In genomic region chr5:150398432-150399157, GRCh38 we compare ENCODE assay signal across 9 cellular contexts. TPM values are rescaled to one million over a fixed set of nuclear protein-coding genes. Genes with fewer than 3 reads are reported as not detected.
A peak's percentile ranks its signal among the peaks of the same experiment; 100 is the strongest.
DNase-seq lines count a peak whose midpoint lies in the region; ATAC-seq and TF ChIP-seq lines count a peak whose summit lies in the region.
"Had no signal": no experiment of that assay in that cellular context is flagged by ENCODE, and none has a peak within 500 bp of the region (broad histone marks: within the 10 kb centered on the region; RNA-seq: fewer than 3 reads in every experiment).

No MANE protein-coding gene starts in this region.

- DNase-seq in CD4-positive, CD25-positive, alpha-beta regulatory T cell = peak in 2 of 3 donors; percentile 26 to 47
- DNase-seq in activated naive CD8-positive, alpha-beta T cell treated with anti-CD3 and anti-CD28 coated beads, Interleukin-2, amount 50 U/mL, for 24 hours = no peak
- DNase-seq in retinal pigment epithelial cell (ENCODE audit: low read depth) (no peak), colonic mucosa (no peak), T-helper 9 cell (no peak)
- DNase-seq in stimulated activated CD8-positive, alpha-beta memory T cell treated with anti-CD3 and anti-CD28 coated beads, Interleukin-4, amount 100 ng/mL, for 48 hours = no peak

- intact Hi-C loops in colonic mucosa (cut with DNase I) = no loop called here

- no peak overlapping the region for H3K4me3 ChIP-seq in CD4-positive, CD25-positive, alpha-beta regulatory T cell (ENCODE audit: low read depth, low read length)
- no peak overlapping the region for H3K4me3 ChIP-seq in retinal pigment epithelial cell (ENCODE audit: low read length)
- no peak overlapping the region for H3K4me3 ChIP-seq in colonic mucosa

- TF ChIP-seq CTCF in retinal pigment epithelial cell (conservative IDR thresholded peaks at IDR 0.05; ENCODE audit: low read depth, low read length) (peak; percentile 33), colonic mucosa (IDR thresholded peaks at IDR 0.05) (no peak)

- H3K4me1 Mint-ChIP-seq in CD4-positive, CD25-positive, alpha-beta regulatory T cell = peaks cover 0 to 7% (median 0%) of the 10 kb centered on the region in 4 donors
- no peaks in the 10 kb centered on the region for H3K4me1 Mint-ChIP-seq in activated naive CD8-positive, alpha-beta T cell treated with anti-CD3 and anti-CD28 coated beads, Interleukin-2, amount 50 U/mL, for 24 hours

- H3K27ac ChIP-seq in CD4-positive, CD25-positive, alpha-beta regulatory T cell (ENCODE audit: insufficient read depth, low read length, poor library complexity, severe bottlenecking) = peak overlapping the region; percentile 16
- no peak overlapping the region for H3K27ac ChIP-seq in colonic mucosa
- H3K27ac ChIP-seq: epithelial cell of prostate had no signal

- peaks cover 49% of the 10 kb centered on the region for H3K36me3 Mint-ChIP-seq in CD4-positive, CD25-positive, alpha-beta regulatory T cell
- peaks cover 56% of the 10 kb centered on the region for H3K36me3 Mint-ChIP-seq in activated naive CD8-positive, alpha-beta T cell treated with anti-CD3 and anti-CD28 coated beads, Interleukin-2, amount 50 U/mL, for 24 hours (ENCODE audit: low read depth)

- H3K4me1 ChIP-seq in CD4-positive, CD25-positive, alpha-beta regulatory T cell (ENCODE audit: control insufficient read depth, insufficient read depth, low read length, poor library complexity, severe bottlenecking) = no peaks in the 10 kb centered on the region
- H3K4me1 ChIP-seq in colonic mucosa = no peaks in the 10 kb centered on the region

- ATAC-seq in CD4-positive, CD25-positive, alpha-beta regulatory T cell (ENCODE audit: low read depth in 2 of 2) = peak; percentile 43 to 44
- ATAC-seq in GM19043 (IDR thresholded peaks at IDR 0.05; ENCODE audit: low read depth, unreplicated experiment) (peak; percentile 73), HG03159 (IDR thresholded peaks at IDR 0.05; ENCODE audit: unreplicated experiment) (peak; percentile 60)
- peak; percentile 41 for ATAC-seq in activated naive CD8-positive, alpha-beta T cell treated with anti-CD3 and anti-CD28 coated beads, Interleukin-2, amount 50 U/mL, for 24 hours

- H3K9ac ChIP-seq in colonic mucosa (ENCODE audit: low read depth in 2 of 2, low read length in 2 of 2) = no peak overlapping the region

- no peaks in the 10 kb centered on the region for H3K27me3 ChIP-seq in CD4-positive, CD25-positive, alpha-beta regulatory T cell (ENCODE audit: control insufficient read depth, insufficient read depth, low read length)
- no peaks in the 10 kb centered on the region for H3K27me3 ChIP-seq in colonic mucosa

- peaks cover 4% of the 10 kb centered on the region for H3K27me3 Mint-ChIP-seq in CD4-positive, CD25-positive, alpha-beta regulatory T cell
- no peaks in the 10 kb centered on the region for H3K27me3 Mint-ChIP-seq in activated naive CD8-positive, alpha-beta T cell treated with anti-CD3 and anti-CD28 coated beads, Interleukin-2, amount 50 U/mL, for 24 hours

- no peaks in the 10 kb centered on the region for H3K9me3 Mint-ChIP-seq in CD4-positive, CD25-positive, alpha-beta regulatory T cell
- H3K9me3 Mint-ChIP-seq in activated naive CD8-positive, alpha-beta T cell treated with anti-CD3 and anti-CD28 coated beads, Interleukin-2, amount 50 U/mL, for 24 hours = no peaks in the 10 kb centered on the region

- H3K9me3 ChIP-seq in CD4-positive, CD25-positive, alpha-beta regulatory T cell (ENCODE audit: control insufficient read depth in 2 of 2, low read length in 2 of 2) = no peaks in the 10 kb centered on the region
- H3K9me3 ChIP-seq in colonic mucosa = no peaks in the 10 kb centered on the region

- H3K4me3 Mint-ChIP-seq in CD4-positive, CD25-positive, alpha-beta regulatory T cell = peak overlapping the region in 1 of 4 donors; percentile 68
- H3K4me3 Mint-ChIP-seq in activated naive CD8-positive, alpha-beta T cell treated with anti-CD3 and anti-CD28 coated beads, Interleukin-2, amount 50 U/mL, for 24 hours = no peak overlapping the region

- peaks cover 89% of the 10 kb centered on the region for H3K36me3 ChIP-seq in CD4-positive, CD25-positive, alpha-beta regulatory T cell (ENCODE audit: control insufficient read depth, insufficient read depth, low read length)
- peaks cover 8% of the 10 kb centered on the region for H3K36me3 ChIP-seq in colonic mucosa

- peak overlapping the region in 2 of 3 donors; percentile 11 to 72 for H3K27ac Mint-ChIP-seq in CD4-positive, CD25-positive, alpha-beta regulatory T cell
- peak overlapping the region; percentile 54 for H3K27ac Mint-ChIP-seq in activated naive CD8-positive, alpha-beta T cell treated with anti-CD3 and anti-CD28 coated beads, Interleukin-2, amount 50 U/mL, for 24 hours

RNA-seq across cellular contexts. Expression of gene CD74, which starts 14.1 kb away (rescaled TPM):
- 1,110 TPM for total RNA-seq in CD4-positive, CD25-positive, alpha-beta regulatory T cell
- polyA plus RNA-seq in CD4-positive, CD25-positive, alpha-beta regulatory T cell = 1,000 to 10,000 TPM in 1 of 4 donors, 100 to 1,000 TPM in 3; 664 to 1,266 (median 896) TPM
- 100 to 1,000 TPM; 200 to 485 TPM for total RNA-seq in colonic mucosa

RNA-seq across cellular contexts. Expression of gene TCOF1, which starts 41.1 kb away (rescaled TPM):
- 58.3 TPM for total RNA-seq in CD4-positive, CD25-positive, alpha-beta regulatory T cell
- 1 to 10 TPM; 2.7 to 5.6 (median 3.4) TPM for polyA plus RNA-seq in CD4-positive, CD25-positive, alpha-beta regulatory T cell
- total RNA-seq in colonic mucosa = 10 to 100 TPM; 17.3 to 68.5 TPM

RNA-seq across cellular contexts. Expression of gene RPS14, which starts 50.9 kb away (rescaled TPM):
- total RNA-seq in CD4-positive, CD25-positive, alpha-beta regulatory T cell = 3,121 TPM
- polyA plus RNA-seq in CD4-positive, CD25-positive, alpha-beta regulatory T cell = 1,000 to 10,000 TPM; 4,928 to 8,871 (median 7,502) TPM
- total RNA-seq in colonic mucosa = 1,000 to 10,000 TPM; 1,643 to 1,700 TPM

Comparison
In these comparisons a context has a peak if more than half of its experiments do, and no peak if none do; other contexts are left out.
1. DNase-seq: peak in CD4-positive, CD25-positive, alpha-beta regulatory T cell (2 of 3); none in activated naive CD8-positive, alpha-beta T cell treated with anti-CD3 and anti-CD28 coated beads, Interleukin-2, amount 50 U/mL, for 24 hours (single experiment), retinal pigment epithelial cell (single experiment), colonic mucosa (single experiment), T-helper 9 cell (single experiment) and stimulated activated CD8-positive, alpha-beta memory T cell treated with anti-CD3 and anti-CD28 coated beads, Interleukin-4, amount 100 ng/mL, for 48 hours (single experiment).
2. Peak in every context shown above with its lines, with median percentiles within 50 percentile points of each other: ATAC-seq.